9 cellular contexts compared by ENCODE assay signal in genomic region chr11:27718853-27719574, GRCh38.
DNase-seq lines count a peak whose midpoint lies in the region; ATAC-seq and TF ChIP-seq lines count a peak whose summit lies in the region.
"Had no signal": no experiment of that assay in that cellular context is flagged by ENCODE, and none has a peak within 500 bp of the region (broad histone marks: within the 10 kb centered on the region; RNA-seq: fewer than 3 reads in every experiment).

No MANE protein-coding gene starts in this region.

- H3K36me3 Mint-ChIP-seq in stimulated activated effector memory CD8-positive, alpha-beta T cell treated with anti-CD3 and anti-CD28 coated beads, Interleukin-12 subunit alpha, Interleukin-12 subunit beta, amount 100 ng/mL, for 72 hours = no peaks in the 10 kb centered on the region
- H3K36me3 Mint-ChIP-seq in effector memory CD8-positive, alpha-beta T cell (ENCODE audit: insufficient read depth) = no peaks in the 10 kb centered on the region

- H3K4me1 Mint-ChIP-seq in stimulated activated naive CD8-positive, alpha-beta T cell treated with anti-CD3 and anti-CD28 coated beads, Interleukin-15, amount 100 ng/mL, for 72 hours = peaks cover 36% of the 10 kb centered on the region
- no peaks in the 10 kb centered on the region for H3K4me1 Mint-ChIP-seq in stimulated activated effector memory CD8-positive, alpha-beta T cell treated with anti-CD3 and anti-CD28 coated beads, Interleukin-12 subunit alpha, Interleukin-12 subunit beta, amount 100 ng/mL, for 72 hours
- peaks cover 0 to 3% of the 10 kb centered on the region in 2 donors for H3K4me1 Mint-ChIP-seq in effector memory CD8-positive, alpha-beta T cell (ENCODE audit: low read depth in 2 of 2)

- peaks cover 96% of the 10 kb centered on the region for H3K27me3 Mint-ChIP-seq in stimulated activated naive CD8-positive, alpha-beta T cell treated with anti-CD3 and anti-CD28 coated beads, Interleukin-15, amount 100 ng/mL, for 72 hours
- peaks cover 50 to 72% of the 10 kb centered on the region in 2 donors for H3K27me3 Mint-ChIP-seq in effector memory CD8-positive, alpha-beta T cell

- TF ChIP-seq CTCF in WERI-Rb-1 (IDR thresholded peaks at IDR 0.05; ENCODE audit: low read depth, low read length) = no peak

- peak overlapping the region; percentile 96 for H3K27ac ChIP-seq in WERI-Rb-1
- H3K27ac ChIP-seq: KMS-11 had no signal

- H3K4me3 Mint-ChIP-seq in stimulated activated naive CD8-positive, alpha-beta T cell treated with anti-CD3 and anti-CD28 coated beads, Interleukin-15, amount 100 ng/mL, for 72 hours = peak overlapping the region; percentile 16 to 46
- no peak overlapping the region for H3K4me3 Mint-ChIP-seq in stimulated activated effector memory CD8-positive, alpha-beta T cell treated with anti-CD3 and anti-CD28 coated beads, Interleukin-12 subunit alpha, Interleukin-12 subunit beta, amount 100 ng/mL, for 72 hours
- no peak overlapping the region for H3K4me3 Mint-ChIP-seq in effector memory CD8-positive, alpha-beta T cell

- H3K9me3 Mint-ChIP-seq in stimulated activated naive CD8-positive, alpha-beta T cell treated with anti-CD3 and anti-CD28 coated beads, Interleukin-15, amount 100 ng/mL, for 72 hours = peaks cover 10 to 15% of the 10 kb centered on the region in 2 donors
- H3K9me3 Mint-ChIP-seq in stimulated activated effector memory CD8-positive, alpha-beta T cell treated with anti-CD3 and anti-CD28 coated beads, Interleukin-12 subunit alpha, Interleukin-12 subunit beta, amount 100 ng/mL, for 72 hours = peaks cover 8% of the 10 kb centered on the region
- peaks cover 0 to 3% of the 10 kb centered on the region in 2 donors for H3K9me3 Mint-ChIP-seq in effector memory CD8-positive, alpha-beta T cell

- no peaks in the 10 kb centered on the region for H3K9me3 ChIP-seq in WERI-Rb-1 (ENCODE audit: severe bottlenecking)

- ATAC-seq in stimulated activated naive CD8-positive, alpha-beta T cell treated with anti-CD3 and anti-CD28 coated beads, Interleukin-15, amount 100 ng/mL, for 72 hours = no peak
- no peak for ATAC-seq in GM19035 (IDR thresholded peaks at IDR 0.05; ENCODE audit: unreplicated experiment)
- no peak for ATAC-seq in stimulated activated effector memory CD8-positive, alpha-beta T cell treated with anti-CD3 and anti-CD28 coated beads, Interleukin-12 subunit alpha, Interleukin-12 subunit beta, amount 100 ng/mL, for 72 hours
- no peak for ATAC-seq in effector memory CD8-positive, alpha-beta T cell (replicated peaks)

- no peak overlapping the region for H3K27ac Mint-ChIP-seq in stimulated activated naive CD8-positive, alpha-beta T cell treated with anti-CD3 and anti-CD28 coated beads, Interleukin-15, amount 100 ng/mL, for 72 hours
- H3K27ac Mint-ChIP-seq in stimulated activated effector memory CD8-positive, alpha-beta T cell treated with anti-CD3 and anti-CD28 coated beads, Interleukin-12 subunit alpha, Interleukin-12 subunit beta, amount 100 ng/mL, for 72 hours = no peak overlapping the region
- H3K27ac Mint-ChIP-seq in effector memory CD8-positive, alpha-beta T cell = no peak overlapping the region

- H3K27me3 ChIP-seq in WERI-Rb-1 (ENCODE audit: insufficient read depth, low read depth, severe bottlenecking) = peaks cover 40% of the 10 kb centered on the region

- no peaks in the 10 kb centered on the region for H3K36me3 ChIP-seq in WERI-Rb-1

- DNase-seq in HK-2 (ENCODE audit: unreplicated experiment) = peak; percentile 64
- peak; percentile 75 for DNase-seq in WERI-Rb-1
- peak; percentile 63 for DNase-seq in hepatic stellate cell (ENCODE audit: low spot score)
- no peak for DNase-seq in stimulated activated naive CD8-positive, alpha-beta T cell treated with anti-CD3 and anti-CD28 coated beads, Interleukin-15, amount 100 ng/mL, for 72 hours
- no peak for DNase-seq in stimulated activated effector memory CD8-positive, alpha-beta T cell treated with anti-CD3 and anti-CD28 coated beads, Interleukin-12 subunit alpha, Interleukin-12 subunit beta, amount 100 ng/mL, for 72 hours (ENCODE audit: low spot score in 2 of 2)
- no peak for DNase-seq in foreskin melanocyte
- DNase-seq in effector memory CD8-positive, alpha-beta T cell = no peak

- peak overlapping the region; percentile 50 for H3K4me3 ChIP-seq in WERI-Rb-1 (ENCODE audit: low read depth, low read length)

Comparison
In these comparisons a context has a peak if more than half of its experiments do, and no peak if none do; other contexts are left out.
1. DNase-seq: peak in HK-2 (single experiment), WERI-Rb-1 (single experiment) and hepatic stellate cell (single experiment); none in stimulated activated naive CD8-positive, alpha-beta T cell treated with anti-CD3 and anti-CD28 coated beads, Interleukin-15, amount 100 ng/mL, for 72 hours (0 of 2), stimulated activated effector memory CD8-positive, alpha-beta T cell treated with anti-CD3 and anti-CD28 coated beads, Interleukin-12 subunit alpha, Interleukin-12 subunit beta, amount 100 ng/mL, for 72 hours (0 of 2), foreskin melanocyte (single experiment) and effector memory CD8-positive, alpha-beta T cell (0 of 3).
2. H3K4me3 Mint-ChIP-seq: peak in stimulated activated naive CD8-positive, alpha-beta T cell treated with anti-CD3 and anti-CD28 coated beads, Interleukin-15, amount 100 ng/mL, for 72 hours (2 of 2); none in stimulated activated effector memory CD8-positive, alpha-beta T cell treated with anti-CD3 and anti-CD28 coated beads, Interleukin-12 subunit alpha, Interleukin-12 subunit beta, amount 100 ng/mL, for 72 hours (single experiment) and effector memory CD8-positive, alpha-beta T cell (0 of 2).